In the genomic region with DNA sequence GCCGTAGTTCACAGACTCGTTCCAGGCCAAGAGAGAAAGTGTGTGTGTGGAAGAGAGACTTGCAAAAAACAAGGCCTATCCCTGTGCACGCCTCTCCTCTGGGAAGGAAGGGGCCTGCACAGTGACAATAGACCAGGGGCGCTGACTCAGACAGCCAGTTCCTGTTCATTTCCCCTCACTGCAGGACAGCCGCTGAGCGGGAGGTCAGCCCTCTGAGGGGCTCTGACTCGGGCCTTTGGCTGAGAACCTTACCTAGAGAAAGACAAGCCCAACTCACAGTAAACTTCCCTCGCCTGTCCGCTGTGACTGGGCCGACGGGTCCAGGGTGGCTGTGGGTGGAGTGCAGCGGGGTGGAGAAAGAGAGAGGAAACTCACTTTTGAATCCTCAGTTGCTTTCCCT, we compare ENCODE assay signal across 1 cellular context.
TF ChIP-seq lines count a peak whose summit lies in the region.

No MANE protein-coding gene starts in this region.

TF ChIP-seq in GM23338, 12 proteins besides CTCF, POLR2A, EP300 and RAD21:
- TF ChIP-seq, protein P1, sequence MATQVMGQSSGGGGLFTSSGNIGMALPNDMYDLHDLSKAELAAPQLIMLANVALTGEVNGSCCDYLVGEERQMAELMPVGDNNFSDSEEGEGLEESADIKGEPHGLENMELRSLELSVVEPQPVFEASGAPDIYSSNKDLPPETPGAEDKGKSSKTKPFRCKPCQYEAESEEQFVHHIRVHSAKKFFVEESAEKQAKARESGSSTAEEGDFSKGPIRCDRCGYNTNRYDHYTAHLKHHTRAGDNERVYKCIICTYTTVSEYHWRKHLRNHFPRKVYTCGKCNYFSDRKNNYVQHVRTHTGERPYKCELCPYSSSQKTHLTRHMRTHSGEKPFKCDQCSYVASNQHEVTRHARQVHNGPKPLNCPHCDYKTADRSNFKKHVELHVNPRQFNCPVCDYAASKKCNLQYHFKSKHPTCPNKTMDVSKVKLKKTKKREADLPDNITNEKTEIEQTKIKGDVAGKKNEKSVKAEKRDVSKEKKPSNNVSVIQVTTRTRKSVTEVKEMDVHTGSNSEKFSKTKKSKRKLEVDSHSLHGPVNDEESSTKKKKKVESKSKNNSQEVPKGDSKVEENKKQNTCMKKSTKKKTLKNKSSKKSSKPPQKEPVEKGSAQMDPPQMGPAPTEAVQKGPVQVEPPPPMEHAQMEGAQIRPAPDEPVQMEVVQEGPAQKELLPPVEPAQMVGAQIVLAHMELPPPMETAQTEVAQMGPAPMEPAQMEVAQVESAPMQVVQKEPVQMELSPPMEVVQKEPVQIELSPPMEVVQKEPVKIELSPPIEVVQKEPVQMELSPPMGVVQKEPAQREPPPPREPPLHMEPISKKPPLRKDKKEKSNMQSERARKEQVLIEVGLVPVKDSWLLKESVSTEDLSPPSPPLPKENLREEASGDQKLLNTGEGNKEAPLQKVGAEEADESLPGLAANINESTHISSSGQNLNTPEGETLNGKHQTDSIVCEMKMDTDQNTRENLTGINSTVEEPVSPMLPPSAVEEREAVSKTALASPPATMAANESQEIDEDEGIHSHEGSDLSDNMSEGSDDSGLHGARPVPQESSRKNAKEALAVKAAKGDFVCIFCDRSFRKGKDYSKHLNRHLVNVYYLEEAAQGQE (IDR thresholded peaks at IDR 0.05; ENCODE audit: unreplicated experiment): no peak
- TF ChIP-seq JUNB (IDR thresholded peaks at IDR 0.05; ENCODE audit: unreplicated experiment): no peak
- no peak for TF ChIP-seq CREB1 (CRISPR knock-in tag; IDR thresholded peaks at IDR 0.05; ENCODE audit: low read depth)
- TF ChIP-seq ZNF331 (CRISPR knock-in tag; IDR thresholded peaks at IDR 0.05; ENCODE audit: low read depth): no peak
- TF ChIP-seq EZH2phosphoT487 (IDR thresholded peaks at IDR 0.05; ENCODE audit: unreplicated experiment): no peak
- TF ChIP-seq, protein P2, sequence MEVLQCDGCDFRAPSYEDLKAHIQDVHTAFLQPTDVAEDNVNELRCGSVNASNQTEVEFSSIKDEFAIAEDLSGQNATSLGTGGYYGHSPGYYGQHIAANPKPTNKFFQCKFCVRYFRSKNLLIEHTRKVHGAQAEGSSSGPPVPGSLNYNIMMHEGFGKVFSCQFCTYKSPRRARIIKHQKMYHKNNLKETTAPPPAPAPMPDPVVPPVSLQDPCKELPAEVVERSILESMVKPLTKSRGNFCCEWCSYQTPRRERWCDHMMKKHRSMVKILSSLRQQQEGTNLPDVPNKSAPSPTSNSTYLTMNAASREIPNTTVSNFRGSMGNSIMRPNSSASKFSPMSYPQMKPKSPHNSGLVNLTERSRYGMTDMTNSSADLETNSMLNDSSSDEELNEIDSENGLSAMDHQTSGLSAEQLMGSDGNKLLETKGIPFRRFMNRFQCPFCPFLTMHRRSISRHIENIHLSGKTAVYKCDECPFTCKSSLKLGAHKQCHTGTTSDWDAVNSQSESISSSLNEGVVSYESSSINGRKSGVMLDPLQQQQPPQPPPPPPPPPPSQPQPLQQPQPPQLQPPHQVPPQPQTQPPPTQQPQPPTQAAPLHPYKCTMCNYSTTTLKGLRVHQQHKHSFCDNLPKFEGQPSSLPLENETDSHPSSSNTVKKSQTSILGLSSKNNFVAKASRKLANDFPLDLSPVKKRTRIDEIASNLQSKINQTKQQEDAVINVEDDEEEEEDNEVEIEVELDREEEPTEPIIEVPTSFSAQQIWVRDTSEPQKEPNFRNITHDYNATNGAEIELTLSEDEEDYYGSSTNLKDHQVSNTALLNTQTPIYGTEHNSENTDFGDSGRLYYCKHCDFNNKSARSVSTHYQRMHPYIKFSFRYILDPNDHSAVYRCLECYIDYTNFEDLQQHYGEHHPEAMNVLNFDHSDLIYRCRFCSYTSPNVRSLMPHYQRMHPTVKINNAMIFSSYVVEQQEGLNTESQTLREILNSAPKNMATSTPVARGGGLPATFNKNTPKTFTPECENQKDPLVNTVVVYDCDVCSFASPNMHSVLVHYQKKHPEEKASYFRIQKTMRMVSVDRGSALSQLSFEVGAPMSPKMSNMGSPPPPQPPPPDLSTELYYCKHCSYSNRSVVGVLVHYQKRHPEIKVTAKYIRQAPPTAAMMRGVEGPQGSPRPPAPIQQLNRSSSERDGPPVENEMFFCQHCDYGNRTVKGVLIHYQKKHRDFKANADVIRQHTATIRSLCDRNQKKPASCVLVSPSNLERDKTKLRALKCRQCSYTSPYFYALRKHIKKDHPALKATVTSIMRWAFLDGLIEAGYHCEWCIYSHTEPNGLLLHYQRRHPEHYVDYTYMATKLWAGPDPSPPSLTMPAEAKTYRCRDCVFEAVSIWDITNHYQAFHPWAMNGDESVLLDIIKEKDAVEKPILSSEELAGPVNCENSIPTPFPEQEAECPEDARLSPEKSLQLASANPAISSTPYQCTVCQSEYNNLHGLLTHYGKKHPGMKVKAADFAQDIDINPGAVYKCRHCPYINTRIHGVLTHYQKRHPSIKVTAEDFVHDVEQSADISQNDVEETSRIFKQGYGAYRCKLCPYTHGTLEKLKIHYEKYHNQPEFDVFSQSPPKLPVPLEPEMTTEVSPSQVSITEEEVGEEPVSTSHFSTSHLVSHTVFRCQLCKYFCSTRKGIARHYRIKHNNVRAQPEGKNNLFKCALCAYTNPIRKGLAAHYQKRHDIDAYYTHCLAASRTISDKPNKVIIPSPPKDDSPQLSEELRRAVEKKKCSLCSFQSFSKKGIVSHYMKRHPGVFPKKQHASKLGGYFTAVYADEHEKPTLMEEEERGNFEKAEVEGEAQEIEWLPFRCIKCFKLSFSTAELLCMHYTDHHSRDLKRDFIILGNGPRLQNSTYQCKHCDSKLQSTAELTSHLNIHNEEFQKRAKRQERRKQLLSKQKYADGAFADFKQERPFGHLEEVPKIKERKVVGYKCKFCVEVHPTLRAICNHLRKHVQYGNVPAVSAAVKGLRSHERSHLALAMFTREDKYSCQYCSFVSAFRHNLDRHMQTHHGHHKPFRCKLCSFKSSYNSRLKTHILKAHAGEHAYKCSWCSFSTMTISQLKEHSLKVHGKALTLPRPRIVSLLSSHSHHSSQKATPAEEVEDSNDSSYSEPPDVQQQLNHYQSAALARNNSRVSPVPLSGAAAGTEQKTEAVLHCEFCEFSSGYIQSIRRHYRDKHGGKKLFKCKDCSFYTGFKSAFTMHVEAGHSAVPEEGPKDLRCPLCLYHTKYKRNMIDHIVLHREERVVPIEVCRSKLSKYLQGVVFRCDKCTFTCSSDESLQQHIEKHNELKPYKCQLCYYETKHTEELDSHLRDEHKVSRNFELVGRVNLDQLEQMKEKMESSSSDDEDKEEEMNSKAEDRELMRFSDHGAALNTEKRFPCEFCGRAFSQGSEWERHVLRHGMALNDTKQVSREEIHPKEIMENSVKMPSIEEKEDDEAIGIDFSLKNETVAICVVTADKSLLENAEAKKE (CRISPR knock-in tag; IDR thresholded peaks at IDR 0.05): no peak
- TF ChIP-seq NANOG (IDR thresholded peaks at IDR 0.05; ENCODE audit: borderline replicate concordance): no peak
- no peak for TF ChIP-seq POLR2AphosphoS5 (IDR thresholded peaks at IDR 0.05; ENCODE audit: low read depth)
- TF ChIP-seq, protein P3, sequence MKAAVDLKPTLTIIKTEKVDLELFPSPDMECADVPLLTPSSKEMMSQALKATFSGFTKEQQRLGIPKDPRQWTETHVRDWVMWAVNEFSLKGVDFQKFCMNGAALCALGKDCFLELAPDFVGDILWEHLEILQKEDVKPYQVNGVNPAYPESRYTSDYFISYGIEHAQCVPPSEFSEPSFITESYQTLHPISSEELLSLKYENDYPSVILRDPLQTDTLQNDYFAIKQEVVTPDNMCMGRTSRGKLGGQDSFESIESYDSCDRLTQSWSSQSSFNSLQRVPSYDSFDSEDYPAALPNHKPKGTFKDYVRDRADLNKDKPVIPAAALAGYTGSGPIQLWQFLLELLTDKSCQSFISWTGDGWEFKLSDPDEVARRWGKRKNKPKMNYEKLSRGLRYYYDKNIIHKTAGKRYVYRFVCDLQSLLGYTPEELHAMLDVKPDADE (IDR thresholded peaks at IDR 0.05): no peak
- TF ChIP-seq ZNF114 (CRISPR knock-in tag; IDR thresholded peaks at IDR 0.05): no peak
- TF ChIP-seq STAT1 (IDR thresholded peaks at IDR 0.05; ENCODE audit: unreplicated experiment): no peak
- TF ChIP-seq EZH2 (IDR thresholded peaks at IDR 0.05; ENCODE audit: low read depth, unreplicated experiment): no peak
